2 cellular contexts compared by ENCODE assay signal in genomic region chr10:104349623-104350142, GRCh38.
TF ChIP-seq lines count a peak whose summit lies in the region.

No MANE protein-coding gene starts in this region.

TF ChIP-seq in GM12878, 131 proteins besides CTCF, POLR2A, EP300 and RAD21 (continued from another document and continues in another):
- TF ChIP-seq, protein P1, sequence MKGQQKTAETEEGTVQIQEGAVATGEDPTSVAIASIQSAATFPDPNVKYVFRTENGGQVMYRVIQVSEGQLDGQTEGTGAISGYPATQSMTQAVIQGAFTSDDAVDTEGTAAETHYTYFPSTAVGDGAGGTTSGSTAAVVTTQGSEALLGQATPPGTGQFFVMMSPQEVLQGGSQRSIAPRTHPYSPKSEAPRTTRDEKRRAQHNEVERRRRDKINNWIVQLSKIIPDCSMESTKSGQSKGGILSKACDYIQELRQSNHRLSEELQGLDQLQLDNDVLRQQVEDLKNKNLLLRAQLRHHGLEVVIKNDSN (IDR thresholded peaks at IDR 0.05; ENCODE audit: borderline replicate concordance, extremely low read length, insufficient read depth, low read depth, low read length), result no peak
- TF ChIP-seq TCF3 (IDR thresholded peaks at IDR 0.05; ENCODE audit: borderline replicate concordance, insufficient read depth, low read depth, low read length), result 0 out of 2 replicates have a peak, but pooled peaks have one; percentile 21
- TF ChIP-seq MTA2 (IDR thresholded peaks at IDR 0.05; ENCODE audit: low read depth), result peak; percentile 90
- no peak; a peak in 1 of 4 replicates for TF ChIP-seq BHLHE40 (IDR thresholded peaks at IDR 0.05; ENCODE audit: borderline replicate concordance in 1 of 2, low read depth in 2 of 2, low read length in 1 of 2)
- TF ChIP-seq ZNF384 (IDR thresholded peaks at IDR 0.05; ENCODE audit: borderline replicate concordance, low read depth, low read length), result no peak
- no peak for TF ChIP-seq RCOR1 (conservative IDR thresholded peaks at IDR 0.05; ENCODE audit: low read depth, low read length)
- no peak for TF ChIP-seq SIN3A (IDR thresholded peaks at IDR 0.05; ENCODE audit: low read depth, low read length)
- TF ChIP-seq ASH2L (IDR thresholded peaks at IDR 0.05; ENCODE audit: borderline replicate concordance, low read depth), result no peak
- TF ChIP-seq, protein P2, sequence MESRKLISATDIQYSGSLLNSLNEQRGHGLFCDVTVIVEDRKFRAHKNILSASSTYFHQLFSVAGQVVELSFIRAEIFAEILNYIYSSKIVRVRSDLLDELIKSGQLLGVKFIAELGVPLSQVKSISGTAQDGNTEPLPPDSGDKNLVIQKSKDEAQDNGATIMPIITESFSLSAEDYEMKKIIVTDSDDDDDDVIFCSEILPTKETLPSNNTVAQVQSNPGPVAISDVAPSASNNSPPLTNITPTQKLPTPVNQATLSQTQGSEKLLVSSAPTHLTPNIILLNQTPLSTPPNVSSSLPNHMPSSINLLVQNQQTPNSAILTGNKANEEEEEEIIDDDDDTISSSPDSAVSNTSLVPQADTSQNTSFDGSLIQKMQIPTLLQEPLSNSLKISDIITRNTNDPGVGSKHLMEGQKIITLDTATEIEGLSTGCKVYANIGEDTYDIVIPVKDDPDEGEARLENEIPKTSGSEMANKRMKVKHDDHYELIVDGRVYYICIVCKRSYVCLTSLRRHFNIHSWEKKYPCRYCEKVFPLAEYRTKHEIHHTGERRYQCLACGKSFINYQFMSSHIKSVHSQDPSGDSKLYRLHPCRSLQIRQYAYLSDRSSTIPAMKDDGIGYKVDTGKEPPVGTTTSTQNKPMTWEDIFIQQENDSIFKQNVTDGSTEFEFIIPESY (IDR thresholded peaks at IDR 0.05), result no peak
- no peak for TF ChIP-seq ZBTB40 (IDR thresholded peaks at IDR 0.05; ENCODE audit: borderline replicate concordance)
- TF ChIP-seq, protein P3, sequence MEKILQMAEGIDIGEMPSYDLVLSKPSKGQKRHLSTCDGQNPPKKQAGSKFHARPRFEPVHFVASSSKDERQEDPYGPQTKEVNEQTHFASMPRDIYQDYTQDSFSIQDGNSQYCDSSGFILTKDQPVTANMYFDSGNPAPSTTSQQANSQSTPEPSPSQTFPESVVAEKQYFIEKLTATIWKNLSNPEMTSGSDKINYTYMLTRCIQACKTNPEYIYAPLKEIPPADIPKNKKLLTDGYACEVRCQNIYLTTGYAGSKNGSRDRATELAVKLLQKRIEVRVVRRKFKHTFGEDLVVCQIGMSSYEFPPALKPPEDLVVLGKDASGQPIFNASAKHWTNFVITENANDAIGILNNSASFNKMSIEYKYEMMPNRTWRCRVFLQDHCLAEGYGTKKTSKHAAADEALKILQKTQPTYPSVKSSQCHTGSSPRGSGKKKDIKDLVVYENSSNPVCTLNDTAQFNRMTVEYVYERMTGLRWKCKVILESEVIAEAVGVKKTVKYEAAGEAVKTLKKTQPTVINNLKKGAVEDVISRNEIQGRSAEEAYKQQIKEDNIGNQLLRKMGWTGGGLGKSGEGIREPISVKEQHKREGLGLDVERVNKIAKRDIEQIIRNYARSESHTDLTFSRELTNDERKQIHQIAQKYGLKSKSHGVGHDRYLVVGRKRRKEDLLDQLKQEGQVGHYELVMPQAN (conservative IDR thresholded peaks at IDR 0.05), result no peak
- TF ChIP-seq CREB1 (IDR thresholded peaks at IDR 0.05; ENCODE audit: low read depth), result peak; percentile 71
- TF ChIP-seq, protein P4, sequence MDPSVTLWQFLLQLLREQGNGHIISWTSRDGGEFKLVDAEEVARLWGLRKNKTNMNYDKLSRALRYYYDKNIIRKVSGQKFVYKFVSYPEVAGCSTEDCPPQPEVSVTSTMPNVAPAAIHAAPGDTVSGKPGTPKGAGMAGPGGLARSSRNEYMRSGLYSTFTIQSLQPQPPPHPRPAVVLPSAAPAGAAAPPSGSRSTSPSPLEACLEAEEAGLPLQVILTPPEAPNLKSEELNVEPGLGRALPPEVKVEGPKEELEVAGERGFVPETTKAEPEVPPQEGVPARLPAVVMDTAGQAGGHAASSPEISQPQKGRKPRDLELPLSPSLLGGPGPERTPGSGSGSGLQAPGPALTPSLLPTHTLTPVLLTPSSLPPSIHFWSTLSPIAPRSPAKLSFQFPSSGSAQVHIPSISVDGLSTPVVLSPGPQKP (IDR thresholded peaks at IDR 0.05; ENCODE audit: low read depth, low read length), result no peak
- TF ChIP-seq IRF4 (IDR thresholded peaks at IDR 0.05; ENCODE audit: low read depth, low read length), result peak; percentile 86; the same call in 1 of the 2 replicates
- TF ChIP-seq ZNF207 (IDR thresholded peaks at IDR 0.05; ENCODE audit: borderline replicate concordance), result no peak

TF ChIP-seq in HEK293T, 16 proteins besides CTCF, POLR2A, EP300 and RAD21 (continued from another document):
- TF ChIP-seq PKNOX1 (IDR thresholded peaks at IDR 0.05), result no peak
